ENCODE assay signal across 15 cellular contexts in the genomic region with DNA sequence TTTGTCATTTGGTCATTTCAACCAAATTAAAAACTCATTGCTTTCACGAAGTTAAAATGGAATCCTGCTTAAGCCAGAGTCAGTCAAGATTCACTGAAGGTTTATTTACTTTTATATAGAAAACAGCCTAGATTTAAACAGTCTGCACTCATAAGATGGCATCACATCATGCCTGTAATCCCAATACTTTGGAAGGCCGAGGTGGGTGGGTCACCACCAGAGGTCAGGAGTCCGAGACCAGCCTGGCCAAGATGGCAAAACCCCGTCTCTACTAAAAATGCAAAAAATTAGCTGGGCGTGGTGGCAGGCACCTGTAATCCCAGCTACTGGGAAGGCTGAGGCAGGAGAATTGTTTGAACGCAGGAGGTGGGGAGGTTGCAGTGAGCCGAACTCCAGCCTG. TPM values are rescaled to one million over a fixed set of nuclear protein-coding genes. Genes with fewer than 3 reads are reported as not detected.
"Had no signal": no experiment of that assay in that cellular context is flagged by ENCODE, and none has a peak within 500 bp of the region (broad histone marks: within the 10 kb centered on the region; RNA-seq: fewer than 3 reads in every experiment).

No MANE protein-coding gene starts in this region.

RNA-seq across cellular contexts. Expression of gene MRLN, which starts 33.8 kb away (rescaled TPM):
- total RNA-seq: naive thymus-derived CD4-positive, alpha-beta T cell; natural killer cell; omental fat pad; osteocyte; pulmonary artery endothelial cell; right atrium auricular region; sciatic nerve; smooth muscle cell; spleen; suprapubic skin; testis; transverse colon; upper lobe of right lung had no signal
- polyA plus RNA-seq: naive thymus-derived CD4-positive, alpha-beta T cell; neural cell; smooth muscle cell; spleen; urinary bladder had no signal
